1 cellular context compared by ENCODE assay signal in the genomic region with DNA sequence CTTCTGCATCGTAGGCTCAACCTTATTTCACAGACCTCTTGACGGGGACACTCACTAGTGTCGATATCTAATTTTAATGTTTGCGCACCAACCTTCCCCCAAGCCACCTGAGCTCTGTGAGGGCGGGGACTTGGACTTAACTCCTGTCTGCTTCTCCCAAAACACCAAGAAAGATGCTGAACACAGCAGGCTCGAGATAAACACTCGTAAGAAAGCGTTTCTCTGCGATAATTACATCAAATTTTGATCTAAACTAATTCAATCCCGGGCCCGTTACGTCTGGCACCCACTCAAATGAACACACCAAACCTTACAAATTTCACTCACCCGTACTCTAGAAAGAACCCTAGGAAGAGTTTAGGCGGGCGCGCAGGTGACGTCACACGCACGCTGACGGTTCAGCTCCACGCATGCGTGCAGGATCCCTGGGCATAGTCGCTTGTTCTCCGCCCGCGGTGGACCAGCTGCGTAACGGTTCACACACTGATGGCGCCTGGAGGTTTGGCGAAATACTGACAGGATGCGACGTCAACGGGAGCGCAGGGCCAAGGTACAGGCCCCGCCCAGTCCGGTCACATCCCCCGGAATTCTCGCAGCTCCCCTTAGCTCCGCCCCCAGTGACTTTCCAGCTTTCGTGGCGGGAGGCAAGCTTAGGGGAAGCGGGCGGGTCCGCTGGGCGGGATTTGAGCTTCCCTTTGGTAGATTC.
TF ChIP-seq lines count a peak whose summit lies in the region.

A gene with protein sequence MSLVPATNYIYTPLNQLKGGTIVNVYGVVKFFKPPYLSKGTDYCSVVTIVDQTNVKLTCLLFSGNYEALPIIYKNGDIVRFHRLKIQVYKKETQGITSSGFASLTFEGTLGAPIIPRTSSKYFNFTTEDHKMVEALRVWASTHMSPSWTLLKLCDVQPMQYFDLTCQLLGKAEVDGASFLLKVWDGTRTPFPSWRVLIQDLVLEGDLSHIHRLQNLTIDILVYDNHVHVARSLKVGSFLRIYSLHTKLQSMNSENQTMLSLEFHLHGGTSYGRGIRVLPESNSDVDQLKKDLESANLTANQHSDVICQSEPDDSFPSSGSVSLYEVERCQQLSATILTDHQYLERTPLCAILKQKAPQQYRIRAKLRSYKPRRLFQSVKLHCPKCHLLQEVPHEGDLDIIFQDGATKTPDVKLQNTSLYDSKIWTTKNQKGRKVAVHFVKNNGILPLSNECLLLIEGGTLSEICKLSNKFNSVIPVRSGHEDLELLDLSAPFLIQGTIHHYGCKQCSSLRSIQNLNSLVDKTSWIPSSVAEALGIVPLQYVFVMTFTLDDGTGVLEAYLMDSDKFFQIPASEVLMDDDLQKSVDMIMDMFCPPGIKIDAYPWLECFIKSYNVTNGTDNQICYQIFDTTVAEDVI (minus strand): TSS at position 359 of the 706 bp plus-strand sequence. CDS start 32,652 bp downstream, outside the sequence.

TF ChIP-seq in HepG2, 621 proteins besides CTCF, POLR2A, EP300 and RAD21 (continued from another document and continues in another):
- TF ChIP-seq, protein P1, sequence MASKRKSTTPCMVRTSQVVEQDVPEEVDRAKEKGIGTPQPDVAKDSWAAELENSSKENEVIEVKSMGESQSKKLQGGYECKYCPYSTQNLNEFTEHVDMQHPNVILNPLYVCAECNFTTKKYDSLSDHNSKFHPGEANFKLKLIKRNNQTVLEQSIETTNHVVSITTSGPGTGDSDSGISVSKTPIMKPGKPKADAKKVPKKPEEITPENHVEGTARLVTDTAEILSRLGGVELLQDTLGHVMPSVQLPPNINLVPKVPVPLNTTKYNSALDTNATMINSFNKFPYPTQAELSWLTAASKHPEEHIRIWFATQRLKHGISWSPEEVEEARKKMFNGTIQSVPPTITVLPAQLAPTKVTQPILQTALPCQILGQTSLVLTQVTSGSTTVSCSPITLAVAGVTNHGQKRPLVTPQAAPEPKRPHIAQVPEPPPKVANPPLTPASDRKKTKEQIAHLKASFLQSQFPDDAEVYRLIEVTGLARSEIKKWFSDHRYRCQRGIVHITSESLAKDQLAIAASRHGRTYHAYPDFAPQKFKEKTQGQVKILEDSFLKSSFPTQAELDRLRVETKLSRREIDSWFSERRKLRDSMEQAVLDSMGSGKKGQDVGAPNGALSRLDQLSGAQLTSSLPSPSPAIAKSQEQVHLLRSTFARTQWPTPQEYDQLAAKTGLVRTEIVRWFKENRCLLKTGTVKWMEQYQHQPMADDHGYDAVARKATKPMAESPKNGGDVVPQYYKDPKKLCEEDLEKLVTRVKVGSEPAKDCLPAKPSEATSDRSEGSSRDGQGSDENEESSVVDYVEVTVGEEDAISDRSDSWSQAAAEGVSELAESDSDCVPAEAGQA (IDR thresholded peaks at IDR 0.05; ENCODE audit: low read depth), result peak; percentile 99
- TF ChIP-seq, protein P1 (CRISPR knock-in tag; IDR thresholded peaks at IDR 0.05; ENCODE audit: borderline replicate concordance), result 0 out of 2 replicates have a peak, but pooled peaks have one; percentile 50
- TF ChIP-seq, protein P2, sequence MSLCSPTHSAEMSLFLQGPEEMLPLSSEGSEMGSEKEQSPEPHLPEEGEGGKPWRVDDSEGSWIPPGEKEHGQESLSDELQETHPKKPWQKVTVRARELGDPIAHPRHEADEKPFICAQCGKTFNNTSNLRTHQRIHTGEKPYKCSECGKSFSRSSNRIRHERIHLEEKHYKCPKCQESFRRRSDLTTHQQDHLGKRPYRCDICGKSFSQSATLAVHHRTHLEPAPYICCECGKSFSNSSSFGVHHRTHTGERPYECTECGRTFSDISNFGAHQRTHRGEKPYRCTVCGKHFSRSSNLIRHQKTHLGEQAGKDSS (CRISPR knock-in tag; IDR thresholded peaks at IDR 0.05; ENCODE audit: borderline replicate concordance, low read depth), result peak; percentile 76; the same call in 1 of the 2 replicates
- TF ChIP-seq, protein P3, sequence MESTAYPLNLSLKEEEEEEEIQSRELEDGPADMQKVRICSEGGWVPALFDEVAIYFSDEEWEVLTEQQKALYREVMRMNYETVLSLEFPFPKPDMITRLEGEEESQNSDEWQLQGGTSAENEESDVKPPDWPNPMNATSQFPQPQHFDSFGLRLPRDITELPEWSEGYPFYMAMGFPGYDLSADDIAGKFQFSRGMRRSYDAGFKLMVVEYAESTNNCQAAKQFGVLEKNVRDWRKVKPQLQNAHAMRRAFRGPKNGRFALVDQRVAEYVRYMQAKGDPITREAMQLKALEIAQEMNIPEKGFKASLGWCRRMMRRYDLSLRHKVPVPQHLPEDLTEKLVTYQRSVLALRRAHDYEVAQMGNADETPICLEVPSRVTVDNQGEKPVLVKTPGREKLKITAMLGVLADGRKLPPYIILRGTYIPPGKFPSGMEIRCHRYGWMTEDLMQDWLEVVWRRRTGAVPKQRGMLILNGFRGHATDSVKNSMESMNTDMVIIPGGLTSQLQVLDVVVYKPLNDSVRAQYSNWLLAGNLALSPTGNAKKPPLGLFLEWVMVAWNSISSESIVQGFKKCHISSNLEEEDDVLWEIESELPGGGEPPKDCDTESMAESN (CRISPR knock-in tag; conservative IDR thresholded peaks at IDR 0.05), result peak; percentile 62
- TF ChIP-seq THYN1 (CRISPR knock-in tag; IDR thresholded peaks at IDR 0.05; ENCODE audit: borderline replicate concordance, low read depth) (no peak), ZNF337 (CRISPR knock-in tag; IDR thresholded peaks at IDR 0.05; ENCODE audit: borderline replicate concordance, low read depth) (0 out of 2 replicates have a peak, but pooled peaks have one; percentile 54), TCF7 (IDR thresholded peaks at IDR 0.05; ENCODE audit: low read depth) (no peak), ZSCAN31 (CRISPR knock-in tag; IDR thresholded peaks at IDR 0.05; ENCODE audit: low read depth) (peak; percentile 55; the same call in 1 of the 2 replicates), BORCS8-MEF2B (CRISPR knock-in tag; IDR thresholded peaks at IDR 0.05) (peak; percentile 88; the same call in 1 of the 2 replicates), SMARCE1 (IDR thresholded peaks at IDR 0.05; ENCODE audit: borderline replicate concordance) (no peak), ZNF775 (CRISPR knock-in tag; IDR thresholded peaks at IDR 0.05; ENCODE audit: borderline replicate concordance) (0 out of 2 replicates have a peak, but pooled peaks have one; percentile 51), GABPB1 (CRISPR knock-in tag; IDR thresholded peaks at IDR 0.05) (peak; percentile 95), ZNF496 (CRISPR knock-in tag; IDR thresholded peaks at IDR 0.05; ENCODE audit: insufficient replicate concordance) (no peak), CEBPB (IDR thresholded peaks at IDR 0.05; ENCODE audit: borderline replicate concordance, low read depth, low read length) (peak; percentile 62), ZNF124 (CRISPR knock-in tag; IDR thresholded peaks at IDR 0.05) (0 out of 2 replicates have a peak, but pooled peaks have one; percentile 53), KAT2B (IDR thresholded peaks at IDR 0.05; ENCODE audit: borderline replicate concordance, low read depth, low read length) (no peak), TMF1 (CRISPR knock-in tag; IDR thresholded peaks at IDR 0.05; ENCODE audit: low read depth) (no peak), ZSCAN20 (CRISPR knock-in tag; IDR thresholded peaks at IDR 0.05; ENCODE audit: borderline replicate concordance) (no peak)
- TF ChIP-seq, protein P4, sequence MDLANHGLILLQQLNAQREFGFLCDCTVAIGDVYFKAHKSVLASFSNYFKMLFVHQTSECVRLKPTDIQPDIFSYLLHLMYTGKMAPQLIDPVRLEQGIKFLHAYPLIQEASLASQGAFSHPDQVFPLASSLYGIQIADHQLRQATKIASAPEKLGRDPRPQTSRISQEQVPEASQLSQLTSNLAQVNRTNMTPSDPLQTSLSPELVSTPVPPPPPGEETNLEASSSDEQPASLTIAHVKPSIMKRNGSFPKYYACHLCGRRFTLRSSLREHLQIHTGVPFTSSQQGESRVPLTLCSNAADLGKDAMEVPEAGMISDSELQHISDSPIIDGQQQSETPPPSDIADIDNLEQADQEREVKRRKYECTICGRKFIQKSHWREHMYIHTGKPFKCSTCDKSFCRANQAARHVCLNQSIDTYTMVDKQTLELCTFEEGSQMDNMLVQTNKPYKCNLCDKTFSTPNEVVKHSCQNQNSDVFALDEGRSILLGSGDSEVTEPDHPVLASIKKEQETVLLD (CRISPR knock-in tag; IDR thresholded peaks at IDR 0.05; ENCODE audit: low read depth), result no peak
- TF ChIP-seq, protein P5, sequence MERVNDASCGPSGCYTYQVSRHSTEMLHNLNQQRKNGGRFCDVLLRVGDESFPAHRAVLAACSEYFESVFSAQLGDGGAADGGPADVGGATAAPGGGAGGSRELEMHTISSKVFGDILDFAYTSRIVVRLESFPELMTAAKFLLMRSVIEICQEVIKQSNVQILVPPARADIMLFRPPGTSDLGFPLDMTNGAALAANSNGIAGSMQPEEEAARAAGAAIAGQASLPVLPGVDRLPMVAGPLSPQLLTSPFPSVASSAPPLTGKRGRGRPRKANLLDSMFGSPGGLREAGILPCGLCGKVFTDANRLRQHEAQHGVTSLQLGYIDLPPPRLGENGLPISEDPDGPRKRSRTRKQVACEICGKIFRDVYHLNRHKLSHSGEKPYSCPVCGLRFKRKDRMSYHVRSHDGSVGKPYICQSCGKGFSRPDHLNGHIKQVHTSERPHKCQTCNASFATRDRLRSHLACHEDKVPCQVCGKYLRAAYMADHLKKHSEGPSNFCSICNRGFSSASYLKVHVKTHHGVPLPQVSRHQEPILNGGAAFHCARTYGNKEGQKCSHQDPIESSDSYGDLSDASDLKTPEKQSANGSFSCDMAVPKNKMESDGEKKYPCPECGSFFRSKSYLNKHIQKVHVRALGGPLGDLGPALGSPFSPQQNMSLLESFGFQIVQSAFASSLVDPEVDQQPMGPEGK (CRISPR knock-in tag; IDR thresholded peaks at IDR 0.05), result peak; percentile 63
- TF ChIP-seq, protein P6, sequence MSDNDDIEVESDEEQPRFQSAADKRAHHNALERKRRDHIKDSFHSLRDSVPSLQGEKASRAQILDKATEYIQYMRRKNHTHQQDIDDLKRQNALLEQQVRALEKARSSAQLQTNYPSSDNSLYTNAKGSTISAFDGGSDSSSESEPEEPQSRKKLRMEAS (IDR thresholded peaks at IDR 0.05), result peak; percentile 90
- TF ChIP-seq, protein P7, sequence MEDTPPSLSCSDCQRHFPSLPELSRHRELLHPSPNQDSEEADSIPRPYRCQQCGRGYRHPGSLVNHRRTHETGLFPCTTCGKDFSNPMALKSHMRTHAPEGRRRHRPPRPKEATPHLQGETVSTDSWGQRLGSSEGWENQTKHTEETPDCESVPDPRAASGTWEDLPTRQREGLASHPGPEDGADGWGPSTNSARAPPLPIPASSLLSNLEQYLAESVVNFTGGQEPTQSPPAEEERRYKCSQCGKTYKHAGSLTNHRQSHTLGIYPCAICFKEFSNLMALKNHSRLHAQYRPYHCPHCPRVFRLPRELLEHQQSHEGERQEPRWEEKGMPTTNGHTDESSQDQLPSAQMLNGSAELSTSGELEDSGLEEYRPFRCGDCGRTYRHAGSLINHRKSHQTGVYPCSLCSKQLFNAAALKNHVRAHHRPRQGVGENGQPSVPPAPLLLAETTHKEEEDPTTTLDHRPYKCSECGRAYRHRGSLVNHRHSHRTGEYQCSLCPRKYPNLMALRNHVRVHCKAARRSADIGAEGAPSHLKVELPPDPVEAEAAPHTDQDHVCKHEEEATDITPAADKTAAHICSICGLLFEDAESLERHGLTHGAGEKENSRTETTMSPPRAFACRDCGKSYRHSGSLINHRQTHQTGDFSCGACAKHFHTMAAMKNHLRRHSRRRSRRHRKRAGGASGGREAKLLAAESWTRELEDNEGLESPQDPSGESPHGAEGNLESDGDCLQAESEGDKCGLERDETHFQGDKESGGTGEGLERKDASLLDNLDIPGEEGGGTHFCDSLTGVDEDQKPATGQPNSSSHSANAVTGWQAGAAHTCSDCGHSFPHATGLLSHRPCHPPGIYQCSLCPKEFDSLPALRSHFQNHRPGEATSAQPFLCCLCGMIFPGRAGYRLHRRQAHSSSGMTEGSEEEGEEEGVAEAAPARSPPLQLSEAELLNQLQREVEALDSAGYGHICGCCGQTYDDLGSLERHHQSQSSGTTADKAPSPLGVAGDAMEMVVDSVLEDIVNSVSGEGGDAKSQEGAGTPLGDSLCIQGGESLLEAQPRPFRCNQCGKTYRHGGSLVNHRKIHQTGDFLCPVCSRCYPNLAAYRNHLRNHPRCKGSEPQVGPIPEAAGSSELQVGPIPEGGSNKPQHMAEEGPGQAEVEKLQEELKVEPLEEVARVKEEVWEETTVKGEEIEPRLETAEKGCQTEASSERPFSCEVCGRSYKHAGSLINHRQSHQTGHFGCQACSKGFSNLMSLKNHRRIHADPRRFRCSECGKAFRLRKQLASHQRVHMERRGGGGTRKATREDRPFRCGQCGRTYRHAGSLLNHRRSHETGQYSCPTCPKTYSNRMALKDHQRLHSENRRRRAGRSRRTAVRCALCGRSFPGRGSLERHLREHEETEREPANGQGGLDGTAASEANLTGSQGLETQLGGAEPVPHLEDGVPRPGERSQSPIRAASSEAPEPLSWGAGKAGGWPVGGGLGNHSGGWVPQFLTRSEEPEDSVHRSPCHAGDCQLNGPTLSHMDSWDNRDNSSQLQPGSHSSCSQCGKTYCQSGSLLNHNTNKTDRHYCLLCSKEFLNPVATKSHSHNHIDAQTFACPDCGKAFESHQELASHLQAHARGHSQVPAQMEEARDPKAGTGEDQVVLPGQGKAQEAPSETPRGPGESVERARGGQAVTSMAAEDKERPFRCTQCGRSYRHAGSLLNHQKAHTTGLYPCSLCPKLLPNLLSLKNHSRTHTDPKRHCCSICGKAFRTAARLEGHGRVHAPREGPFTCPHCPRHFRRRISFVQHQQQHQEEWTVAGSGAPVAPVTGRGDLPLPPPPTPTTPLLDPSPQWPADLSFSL (CRISPR knock-in tag; IDR thresholded peaks at IDR 0.05), result no peak
